ENCODE assay signal across 8 cellular contexts in genomic region chr9:129626944-129627297, GRCh38. TPM values are rescaled to one million over a fixed set of nuclear protein-coding genes. Genes with fewer than 3 reads are reported as not detected.
DNase-seq lines count a peak whose midpoint lies in the region; ATAC-seq and TF ChIP-seq lines count a peak whose summit lies in the region.

No MANE protein-coding gene starts in this region.

- peaks cover 3% of the 10 kb centered on the region for H3K27me3 Mint-ChIP-seq in activated B cell treated with CpG ODN at 0.5 μM for 24 hours

- no peaks in the 10 kb centered on the region for H3K9me3 ChIP-seq in sigmoid colon

- CTCF ChIA-PET in activated B cell treated with CpG ODN at 0.5 μM for 24 hours (lab: Charles Lee): interaction anchor here (1.2 kb wide), 2 partner anchors 488 to 495 kb away, joined by 3 to 4 read pairs; no protein-coding TSS in a partner anchor

- WGBS in sigmoid colon, 2 donors: 4 to 9% methylated on average over 8 of the region's 8 CpGs

- no peaks in the 10 kb centered on the region for H3K36me3 ChIP-seq in sigmoid colon

- ATAC-seq in HG03342 (IDR thresholded peaks at IDR 0.05; ENCODE audit: unreplicated experiment) (peak; percentile 4), activated B cell treated with CpG ODN at 0.5 μM for 24 hours (ENCODE audit: low read depth) (no peak)

- H3K4me1 ChIP-seq in sigmoid colon: peaks cover 0 to 57% (median 47%) of the 10 kb centered on the region in 4 donors

- POLR2A ChIA-PET in activated B cell treated with CpG ODN at 0.5 μM for 24 hours (lab: Charles Lee): interaction anchor here (0.6 to 4.6 kb wide), 5 partner anchors 15 to 495 kb away, joined by 3 to 62 read pairs (median 6); partner anchors contain the start of genes ASB6 and IER5L

- intact Hi-C loops in activated B cell treated with CpG ODN at 0.5 μM for 24 hours (cut with micrococcal nuclease): loop anchor here (1.0 kb wide), 2 partner anchors 15 to 546 kb away; partner anchors contain the start of genes ASB6 and DOLPP1
- intact Hi-C loops in sigmoid colon (cut with DNase I): no loop called here

- DNase-seq in ELF-1 (ENCODE audit: low read depth, low spot score) (peak; percentile 63), activated B cell treated with CpG ODN at 0.5 μM for 24 hours (no peak), glomerular visceral epithelial cell (ENCODE audit: extremely low spot score) (peak; percentile 70), sigmoid colon (no peak), COR-L47 (lab: John Stamatoyannopoulos, UW) (no peak), nucleus accumbens (lab: John Stamatoyannopoulos, UW) (no peak), NCI-H2196 treated with DMSO at 0.1 percent for 48 hours (lab: John Stamatoyannopoulos, UW; ENCODE audit: unreplicated experiment) (no peak)

- H3K27me3 ChIP-seq in sigmoid colon: no peaks in the 10 kb centered on the region

- peak overlapping the region; percentile 89 for H3K4me3 Mint-ChIP-seq in activated B cell treated with CpG ODN at 0.5 μM for 24 hours

- H3K9me3 Mint-ChIP-seq in activated B cell treated with CpG ODN at 0.5 μM for 24 hours: no peaks in the 10 kb centered on the region

- H3K4me3 ChIP-seq in sigmoid colon: peak overlapping the region; percentile 71 to 88 (median 85)

- peaks cover 61% of the 10 kb centered on the region for H3K4me1 Mint-ChIP-seq in activated B cell treated with CpG ODN at 0.5 μM for 24 hours

- no peak for TF ChIP-seq CTCF in activated B cell treated with CpG ODN at 0.5 μM for 24 hours (IDR thresholded peaks at IDR 0.05)
- no peak for TF ChIP-seq CTCF in sigmoid colon (IDR thresholded peaks at IDR 0.05)

- H3K27ac Mint-ChIP-seq in activated B cell treated with CpG ODN at 0.5 μM for 24 hours: peak overlapping the region; percentile 88

- peaks cover 31% of the 10 kb centered on the region for H3K36me3 Mint-ChIP-seq in activated B cell treated with CpG ODN at 0.5 μM for 24 hours (ENCODE audit: low read depth)

- peak overlapping the region; percentile 89 to 98 (median 92) for H3K27ac ChIP-seq in sigmoid colon

- TF ChIP-seq EP300 in sigmoid colon (IDR thresholded peaks at IDR 0.05): no peak

- no peak for TF ChIP-seq POLR2A in sigmoid colon (IDR thresholded peaks at IDR 0.05)

RNA-seq across cellular contexts. Expression of gene NTMT1, which starts 1.0 kb away (rescaled TPM):
- total RNA-seq in activated B cell treated with CpG ODN at 0.5 μM for 24 hours (33.1 and 40.1 TPM in 2 replicates), sigmoid colon (10 to 100 TPM in 3 of 4 donors, 1 to 10 TPM in 1; 5.8 to 22.5 (median 16.9) TPM)
- 10 to 100 TPM; 25.8 to 49.3 (median 27.5) TPM for polyA plus RNA-seq in sigmoid colon

RNA-seq across cellular contexts. Expression of gene C9orf50, which starts 6.0 kb away (rescaled TPM):
- not detected in 2 replicates for total RNA-seq in activated B cell treated with CpG ODN at 0.5 μM for 24 hours
- 1 to 10 TPM in 1 of 4 donors, under 1 TPM in 1, not detected in 2; 0.82 to 1.2 TPM for total RNA-seq in sigmoid colon
- under 1 TPM in 1 of 3 donors, not detected in 2; 0.03 TPM for polyA plus RNA-seq in sigmoid colon

RNA-seq across cellular contexts. Expression of gene ASB6, which starts 15.0 kb away (rescaled TPM):
- total RNA-seq in activated B cell treated with CpG ODN at 0.5 μM for 24 hours: 18.9 and 20.1 TPM in 2 replicates
- 10 to 100 TPM in 2 of 4 donors, 1 to 10 TPM in 2; 8.9 to 10.3 (median 9.8) TPM for total RNA-seq in sigmoid colon
- 10 to 100 TPM in 1 of 3 donors, 1 to 10 TPM in 2; 8.4 to 20.8 (median 9.7) TPM for polyA plus RNA-seq in sigmoid colon

RNA-seq across cellular contexts. Expression of gene PRRX2, which starts 38.5 kb away (rescaled TPM):
- not detected in 2 replicates for total RNA-seq in activated B cell treated with CpG ODN at 0.5 μM for 24 hours
- 1 to 10 TPM in 2 of 4 donors, under 1 TPM in 1, not detected in 1; 0.49 to 4.7 (median 2.9) TPM for total RNA-seq in sigmoid colon
- polyA plus RNA-seq in sigmoid colon: 1 to 10 TPM in 2 of 3 donors, under 1 TPM in 1; 0.46 to 4.2 (median 1.1) TPM

Comparison
In these comparisons a context has a peak if more than half of its experiments do, and no peak if none do; other contexts are left out.
1. DNase-seq: peak in ELF-1 (single experiment) and glomerular visceral epithelial cell (single experiment); none in activated B cell treated with CpG ODN at 0.5 μM for 24 hours (single experiment), sigmoid colon (single experiment), COR-L47 (single experiment), nucleus accumbens (0 of 56) and NCI-H2196 treated with DMSO at 0.1 percent for 48 hours (single experiment).